26 cellular contexts compared by ENCODE assay signal in the genomic region with DNA sequence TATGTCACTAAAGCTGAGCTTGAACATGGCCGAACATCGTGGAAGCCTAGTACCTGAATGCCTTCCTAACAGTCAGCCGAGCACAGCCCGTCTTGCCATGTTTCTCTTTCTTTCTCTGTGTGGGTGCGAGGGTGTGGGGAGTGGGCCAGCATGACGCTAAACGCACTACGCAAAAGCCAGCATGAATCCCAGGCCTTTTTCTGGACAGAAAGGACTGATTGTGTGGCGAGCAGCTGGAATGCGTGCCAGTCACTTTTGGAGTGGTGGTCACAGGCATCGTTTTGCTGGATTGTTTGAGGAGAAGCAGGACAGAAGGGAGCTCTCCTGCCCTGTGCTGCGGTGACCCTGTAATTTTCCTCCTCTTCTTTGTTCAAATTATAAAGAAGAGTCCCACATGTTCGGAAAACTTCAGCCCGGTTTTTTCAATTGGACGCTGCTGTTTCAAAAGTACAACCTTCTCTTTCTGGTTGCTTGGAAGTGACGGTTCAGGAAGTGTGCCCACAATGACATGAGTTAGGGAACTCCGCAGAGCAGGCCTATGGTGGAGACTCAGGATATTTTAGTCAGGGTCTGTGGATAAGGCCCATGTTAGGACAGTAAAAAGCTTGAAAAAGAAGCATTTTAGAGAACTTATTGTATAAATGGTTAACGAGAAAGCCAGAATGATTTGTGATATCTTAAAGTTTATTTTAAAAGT. TPM values are rescaled to one million over a fixed set of nuclear protein-coding genes. Genes with fewer than 3 reads are reported as not detected.
A peak's percentile ranks its signal among the peaks of the same experiment; 100 is the strongest.
DNase-seq lines count a peak whose midpoint lies in the region; ATAC-seq and TF ChIP-seq lines count a peak whose summit lies in the region.
"Had no signal": no experiment of that assay in that cellular context is flagged by ENCODE, and none has a peak within 500 bp of the region (broad histone marks: within the 10 kb centered on the region; RNA-seq: fewer than 3 reads in every experiment).

No MANE protein-coding gene starts in this region.

- H3K4me1 Mint-ChIP-seq in activated naive CD4-positive, alpha-beta T cell treated with anti-CD3 and anti-CD28 coated beads for 36 hours (ENCODE audit: low read depth): peaks cover 23% of the 10 kb centered on the region
- H3K4me1 Mint-ChIP-seq in natural killer cell: no peaks in the 10 kb centered on the region

- intact Hi-C loops in Right ventricle myocardium superior (cut with DNase I) (no loop called here), left ventricle myocardium superior (cut with micrococcal nuclease) (no loop called here), natural killer cell (cut with micrococcal nuclease) (loop anchor here (10.0 kb wide), 1 partner anchor 319 kb away; no protein-coding TSS in a partner anchor)
- intact Hi-C loops in activated naive CD4-positive, alpha-beta T cell treated with anti-CD3 and anti-CD28 coated beads for 36 hours (cut with micrococcal nuclease): no loop called here

- no peaks in the 10 kb centered on the region for H3K79me2 ChIP-seq in osteoblast (ENCODE audit: insufficient read depth, low read length)
- H3K79me2 ChIP-seq: hepatocyte had no signal

- H3K27ac ChIP-seq in osteoblast (ENCODE audit: low read depth, low read length) (peak overlapping the region; percentile 89), tibial nerve (peak overlapping the region; percentile 57 to 92 (median 84))
- H3K27ac ChIP-seq: colonic mucosa, hepatocyte, testis had no signal

- 60 to 67% methylated on average over 18 of the region's 18 CpGs for WGBS in tibial nerve, 2 donors

- peak overlapping the region; percentile 69 for H3K4me2 ChIP-seq in osteoblast (ENCODE audit: insufficient read depth, low read length)
- H3K4me2 ChIP-seq: hepatocyte had no signal

- peak in 1 of 2 donors; percentile 35 for TF ChIP-seq POLR2A in tibial nerve (IDR thresholded peaks at IDR 0.05)

- no peaks in the 10 kb centered on the region for H4K20me1 ChIP-seq in osteoblast (ENCODE audit: insufficient read depth, low read length)

- H2AFZ ChIP-seq in osteoblast (ENCODE audit: low read length): peak overlapping the region; percentile 84
- H2AFZ ChIP-seq: hepatocyte had no signal

- no peaks in the 10 kb centered on the region for H3K9me3 Mint-ChIP-seq in activated naive CD4-positive, alpha-beta T cell treated with anti-CD3 and anti-CD28 coated beads for 36 hours
- no peaks in the 10 kb centered on the region for H3K9me3 Mint-ChIP-seq in natural killer cell
- H3K9me3 Mint-ChIP-seq: activated naive CD4-positive, alpha-beta T cell treated with anti-CD3 and anti-CD28 coated beads, Interleukin-2, amount 50 U/mL, for 72 hours; activated T-cell treated with anti-CD3 and anti-CD28 coated beads, Interleukin-2, amount 50 U/mL, for 72 hours; brain; nephron had no signal

- H3K4me3 ChIP-seq in osteoblast (ENCODE audit: insufficient read depth, low read length) (peak overlapping the region; percentile 35), tibial nerve (peak overlapping the region in 2 of 4 donors; percentile 9 to 16)
- H3K4me3 ChIP-seq: colonic mucosa, hepatocyte, testis had no signal

- no peaks in the 10 kb centered on the region for H3K27me3 Mint-ChIP-seq in activated naive CD4-positive, alpha-beta T cell treated with anti-CD3 and anti-CD28 coated beads for 36 hours (ENCODE audit: low read depth)
- no peaks in the 10 kb centered on the region for H3K27me3 Mint-ChIP-seq in natural killer cell (ENCODE audit: low read depth in 2 of 2)

- no peak overlapping the region for H3K4me3 Mint-ChIP-seq in activated naive CD4-positive, alpha-beta T cell treated with anti-CD3 and anti-CD28 coated beads for 36 hours
- H3K4me3 Mint-ChIP-seq in natural killer cell: no peak overlapping the region
- H3K4me3 Mint-ChIP-seq: activated T-cell treated with anti-CD3 and anti-CD28 coated beads, Interleukin-2, amount 50 U/mL, for 72 hours; brain; nephron had no signal

- CTCF ChIA-PET in activated naive CD4-positive, alpha-beta T cell treated with anti-CD3 and anti-CD28 coated beads for 36 hours (lab: Charles Lee): interaction anchor here (2.6 kb wide), 1 partner anchor 369 kb away, joined by 9 read pairs; no protein-coding TSS in a partner anchor

- peak; percentile 53 to 93 for TF ChIP-seq EP300 in tibial nerve (IDR thresholded peaks at IDR 0.05)

- no peak overlapping the region for H3K27ac Mint-ChIP-seq in activated naive CD4-positive, alpha-beta T cell treated with anti-CD3 and anti-CD28 coated beads for 36 hours
- H3K27ac Mint-ChIP-seq in natural killer cell: no peak overlapping the region
- H3K27ac Mint-ChIP-seq: activated naive CD4-positive, alpha-beta T cell treated with anti-CD3 and anti-CD28 coated beads, Interleukin-2, amount 50 U/mL, for 72 hours; activated T-cell treated with anti-CD3 and anti-CD28 coated beads, Interleukin-2, amount 50 U/mL, for 72 hours had no signal

- no peaks in the 10 kb centered on the region for H3K36me3 Mint-ChIP-seq in activated naive CD4-positive, alpha-beta T cell treated with anti-CD3 and anti-CD28 coated beads for 36 hours (ENCODE audit: low read depth)
- no peaks in the 10 kb centered on the region for H3K36me3 Mint-ChIP-seq in natural killer cell
- H3K36me3 Mint-ChIP-seq: activated naive CD4-positive, alpha-beta T cell treated with anti-CD3 and anti-CD28 coated beads, Interleukin-2, amount 50 U/mL, for 72 hours; brain had no signal

- TF ChIP-seq CTCF in osteoblast (IDR thresholded peaks at IDR 0.05; ENCODE audit: extremely low read depth, low read depth, low read length) (no peak), tibial nerve (IDR thresholded peaks at IDR 0.05) (no peak), natural killer cell (IDR thresholded peaks at IDR 0.05) (no peak)

- DNase-seq in Right ventricle myocardium superior (peak; percentile 35), left ventricle myocardium superior (no peak), hippocampal formation (lab: John Stamatoyannopoulos, UW) (peak; percentile 32 to 39), osteoblast (ENCODE audit: insufficient read length, low spot score, missing footprints) (no peak), tibial nerve (ENCODE audit: low spot score in 2 of 2) (no peak), natural killer cell (no peak), dermis blood vessel endothelial cell (no peak)
- DNase-seq in activated naive CD4-positive, alpha-beta T cell treated with anti-CD3 and anti-CD28 coated beads for 36 hours: no peak
- DNase-seq: activated CD8-positive, alpha-beta memory T cell treated with anti-CD3 and anti-CD28 coated beads for 24 hours; activated T-cell treated with anti-CD3 and anti-CD28 coated beads, Interleukin-2, amount 50 U/mL, for 72 hours; BE2C; colonic mucosa; COR-L47; Kasumi-1; NCI-H1092; NCI-H2081 treated with DMSO at 0.1 percent for 48 hours; NCI-H510A treated with DMSO at 0.1 percent for 48 hours; retina; stimulated activated CD4-positive, alpha-beta T cell treated with anti-CD3 and anti-CD28 coated beads, Interleukin-15, amount 100 ng/mL, for 24 hours; T1000; testis had no signal

- H3K36me3 ChIP-seq in osteoblast (ENCODE audit: insufficient read depth, low read length) (no peaks in the 10 kb centered on the region), tibial nerve (no peaks in the 10 kb centered on the region)
- H3K36me3 ChIP-seq: BE2C, colonic mucosa had no signal

- H3K9me3 ChIP-seq in osteoblast (ENCODE audit: low read depth, low read length): no peaks in the 10 kb centered on the region
- no peaks in the 10 kb centered on the region for H3K9me3 ChIP-seq in tibial nerve
- H3K9me3 ChIP-seq: BE2C, colonic mucosa, testis had no signal

- ATAC-seq in Right ventricle myocardium superior (ENCODE audit: poor library complexity) (no peak), left ventricle myocardium superior (no peak), natural killer cell (no peak)
- ATAC-seq: HCT116 had no signal

- peaks cover 56% of the 10 kb centered on the region for H3K4me1 ChIP-seq in osteoblast (ENCODE audit: insufficient read depth, low read length)
- peaks cover 0 to 38% (median 21%) of the 10 kb centered on the region in 4 donors for H3K4me1 ChIP-seq in tibial nerve
- H3K4me1 ChIP-seq: BE2C, colonic mucosa had no signal

- H3K27me3 ChIP-seq in osteoblast (ENCODE audit: insufficient read depth, low read length): no peaks in the 10 kb centered on the region
- no peaks in the 10 kb centered on the region for H3K27me3 ChIP-seq in tibial nerve
- H3K27me3 ChIP-seq: BE2C, colonic mucosa, hepatocyte, testis had no signal

RNA-seq across cellular contexts. Expression of a gene that starts 54.3 kb away (rescaled TPM):
- total RNA-seq in Right ventricle myocardium superior (18.6 TPM), left ventricle myocardium superior (24.5 TPM), osteoblast (25.3 and 33.9 TPM in 2 replicates), tibial nerve (10 to 100 TPM; 12.9 to 22.5 (median 16.4) TPM), natural killer cell (under 1 TPM in 2 of 3 donors, not detected in 1; 0.14 to 0.18 TPM), dermis blood vessel endothelial cell (26.6 and 58.5 TPM in 2 replicates)
- under 1 TPM; 0.25 to 0.31 TPM for total RNA-seq in activated naive CD4-positive, alpha-beta T cell treated with anti-CD3 and anti-CD28 coated beads for 36 hours

Comparison
In these comparisons a context has a peak if more than half of its experiments do, and no peak if none do; other contexts are left out.
1. DNase-seq: peak in Right ventricle myocardium superior (single experiment) and hippocampal formation (2 of 2); none in left ventricle myocardium superior (single experiment), osteoblast (single experiment), tibial nerve (0 of 2), activated naive CD4-positive, alpha-beta T cell treated with anti-CD3 and anti-CD28 coated beads for 36 hours (single experiment), natural killer cell (single experiment) and dermis blood vessel endothelial cell (single experiment).
2. RNA of a gene that starts 54.3 kb away (total RNA-seq): 26.6 to 58.5 TPM in dermis blood vessel endothelial cell, 25.3 to 33.9 TPM in osteoblast, 24.5 TPM in left ventricle myocardium superior (single experiment), 18.6 TPM in Right ventricle myocardium superior (single experiment) and 12.9 to 22.5 TPM in tibial nerve; 0.25 to 0.31 TPM in activated naive CD4-positive, alpha-beta T cell treated with anti-CD3 and anti-CD28 coated beads for 36 hours and 0.14 to 0.18 TPM in natural killer cell; every median in the first group is over 10 times any median in the second.